Comparison of ENCODE assay signal across 14 cellular contexts in genomic region chr10:3893904-3894563, GRCh38.
DNase-seq lines count a peak whose midpoint lies in the region; ATAC-seq and TF ChIP-seq lines count a peak whose summit lies in the region.
"Had no signal": no experiment of that assay in that cellular context is flagged by ENCODE, and none has a peak within 500 bp of the region (broad histone marks: within the 10 kb centered on the region; RNA-seq: fewer than 3 reads in every experiment).

No MANE protein-coding gene starts in this region.

- intact Hi-C loops in lower lobe of right lung (cut with DNase I): no loop called here
- intact Hi-C loops in cardiac septum (cut with DNase I): no loop called here

- TF ChIP-seq CTCF in lower lobe of right lung (IDR thresholded peaks at IDR 0.05): no peak

- H3K27me3 ChIP-seq in ACC112 (ENCODE audit: insufficient read depth, low read length) (no peaks in the 10 kb centered on the region), GM23248 (replicated peaks; ENCODE audit: insufficient read depth) (no peaks in the 10 kb centered on the region), lower lobe of right lung (ENCODE audit: low read depth) (no peaks in the 10 kb centered on the region)
- H3K27me3 ChIP-seq: BE2C had no signal

- H3K9me3 ChIP-seq in GM23248 (ENCODE audit: low read depth) (no peaks in the 10 kb centered on the region), lower lobe of right lung (no peaks in the 10 kb centered on the region)
- H3K9me3 ChIP-seq: BE2C had no signal

- H2AFZ ChIP-seq in ACC112 (ENCODE audit: low read length, unreplicated experiment): no peak overlapping the region
- H2AFZ ChIP-seq in GM23248: no peak overlapping the region
- H2AFZ ChIP-seq: PC-9 had no signal

- H3K27ac ChIP-seq in ACC112 (ENCODE audit: low read depth, low read length): peak overlapping the region; percentile 96
- peak overlapping the region; percentile 81; the same call in 1 of the 2 replicates for H3K27ac ChIP-seq in GM23248
- peak overlapping the region; percentile 3 for H3K27ac ChIP-seq in lower lobe of right lung
- H3K27ac ChIP-seq: PC-9 had no signal

- WGBS in GM23248 (ENCODE audit: low coverage in 1 of 2, low lambda C conversion rate in 2 of 2, missing lambda C conversion rate in 2 of 2), 2 experiments: 97 to 100% methylated on average over 10 of the region's 10 CpGs

- peak overlapping the region; percentile 8 for H3K27ac Mint-ChIP-seq in activated CD4-positive, alpha-beta memory T cell treated with anti-CD3 and anti-CD28 coated beads, Interleukin-2, amount 10 ng/mL, durations not matched to agents 7 days and 5 days

- no peaks in the 10 kb centered on the region for H3K9me2 ChIP-seq in GM23248 (ENCODE audit: insufficient read depth)

- no peaks in the 10 kb centered on the region for H3K27me3 Mint-ChIP-seq in activated CD4-positive, alpha-beta memory T cell treated with anti-CD3 and anti-CD28 coated beads, Interleukin-2, amount 10 ng/mL, durations not matched to agents 7 days and 5 days
- H3K27me3 Mint-ChIP-seq: naive thymus-derived CD4-positive, alpha-beta T cell had no signal

- H3K36me3 ChIP-seq in ACC112 (ENCODE audit: insufficient read depth, low read length) (no peaks in the 10 kb centered on the region), GM23248 (ENCODE audit: low read depth) (no peaks in the 10 kb centered on the region), lower lobe of right lung (no peaks in the 10 kb centered on the region)
- H3K36me3 ChIP-seq: BE2C had no signal

- H3K9me3 Mint-ChIP-seq in activated CD4-positive, alpha-beta memory T cell treated with anti-CD3 and anti-CD28 coated beads, Interleukin-2, amount 10 ng/mL, durations not matched to agents 7 days and 5 days: no peaks in the 10 kb centered on the region
- H3K9me3 Mint-ChIP-seq: activated T-cell treated with anti-CD3 and anti-CD28 coated beads, Interleukin-2, amount 50 U/mL, for 4 hours; naive thymus-derived CD4-positive, alpha-beta T cell had no signal

- POLR2A ChIA-PET in activated CD4-positive, alpha-beta memory T cell treated with anti-CD3 and anti-CD28 coated beads, Interleukin-2, amount 10 ng/mL, durations not matched to agents 7 days and 5 days (lab: Charles Lee): interaction anchor here (2.0 to 6.9 kb wide), 3 partner anchors 18 to 110 kb away, joined by 4 to 69 read pairs (median 22); partner anchors contain the start of gene KLF6

- H3K79me2 ChIP-seq in ACC112 (ENCODE audit: control insufficient read depth, insufficient read depth, low read length, unreplicated experiment) (no peaks in the 10 kb centered on the region), GM23248 (ENCODE audit: insufficient read depth) (no peaks in the 10 kb centered on the region)

- H3K4me1 Mint-ChIP-seq in activated CD4-positive, alpha-beta memory T cell treated with anti-CD3 and anti-CD28 coated beads, Interleukin-2, amount 10 ng/mL, durations not matched to agents 7 days and 5 days: peaks cover 47% of the 10 kb centered on the region

- H3K4me2 ChIP-seq in GM23248 (ENCODE audit: unreplicated experiment): no peak overlapping the region
- H3K4me2 ChIP-seq: PC-9 had no signal

- CTCF ChIA-PET in activated CD4-positive, alpha-beta memory T cell treated with anti-CD3 and anti-CD28 coated beads, Interleukin-2, amount 10 ng/mL, durations not matched to agents 7 days and 5 days (lab: Charles Lee): interaction anchor here (1.3 kb wide), 1 partner anchor 41 kb away, joined by 3 read pairs; no protein-coding TSS in a partner anchor

- H3K4me1 ChIP-seq in ACC112 (ENCODE audit: control insufficient read depth, insufficient read depth, low read length, unreplicated experiment) (peaks cover 66% of the 10 kb centered on the region), GM23248 (ENCODE audit: insufficient read depth) (peaks cover 49% of the 10 kb centered on the region), lower lobe of right lung (peaks cover 23% of the 10 kb centered on the region)
- H3K4me1 ChIP-seq: BE2C had no signal

- DNase-seq in GM23248 (no peak), lower lobe of right lung (no peak), cardiac septum (ENCODE audit: low spot score) (no peak), COLO668 (lab: John Stamatoyannopoulos, UW; ENCODE audit: unreplicated experiment) (no peak)
- no peak for DNase-seq in activated CD4-positive, alpha-beta memory T cell treated with anti-CD3 and anti-CD28 coated beads, Interleukin-2, amount 10 ng/mL, durations not matched to agents 7 days and 5 days
- no peak for DNase-seq in stimulated activated CD4-positive, alpha-beta T cell treated with anti-CD3 and anti-CD28 coated beads, Interleukin-15, amount 100 ng/mL, for 24 hours
- DNase-seq: activated T-cell treated with anti-CD3 and anti-CD28 coated beads, Interleukin-2, amount 50 U/mL, for 4 hours; BE2C; naive thymus-derived CD4-positive, alpha-beta T cell; NCI-H1694; PC-9 had no signal

- no peak overlapping the region for H3K9ac ChIP-seq in GM23248

- no peaks in the 10 kb centered on the region for H3K36me3 Mint-ChIP-seq in activated CD4-positive, alpha-beta memory T cell treated with anti-CD3 and anti-CD28 coated beads, Interleukin-2, amount 10 ng/mL, durations not matched to agents 7 days and 5 days (ENCODE audit: low read depth)
- H3K36me3 Mint-ChIP-seq: naive thymus-derived CD4-positive, alpha-beta T cell had no signal

- no peaks in the 10 kb centered on the region for H4K20me1 ChIP-seq in GM23248 (ENCODE audit: insufficient read depth)

- no peak for ATAC-seq in lower lobe of right lung
- no peak for ATAC-seq in HG02938 (IDR thresholded peaks at IDR 0.05; ENCODE audit: unreplicated experiment)
- ATAC-seq: activated T-cell treated with anti-CD3 and anti-CD28 coated beads, Interleukin-2, amount 50 U/mL, for 4 hours; naive thymus-derived CD4-positive, alpha-beta T cell had no signal

- H3F3A ChIP-seq in GM23248 (ENCODE audit: insufficient read depth): peaks cover 35% of the 10 kb centered on the region

- H3K4me3 ChIP-seq in ACC112 (ENCODE audit: low read depth, low read length): no peak overlapping the region
- no peak overlapping the region for H3K4me3 ChIP-seq in GM23248
- no peak overlapping the region for H3K4me3 ChIP-seq in lower lobe of right lung
- H3K4me3 ChIP-seq: PC-9, skin epidermis had no signal

- in situ Hi-C loops in GM23248 (cut with MboI): no loop called here

- H3K4me3 Mint-ChIP-seq in activated CD4-positive, alpha-beta memory T cell treated with anti-CD3 and anti-CD28 coated beads, Interleukin-2, amount 10 ng/mL, durations not matched to agents 7 days and 5 days: no peak overlapping the region
- H3K4me3 Mint-ChIP-seq: activated T-cell treated with anti-CD3 and anti-CD28 coated beads, Interleukin-2, amount 50 U/mL, for 4 hours; naive thymus-derived CD4-positive, alpha-beta T cell had no signal

Comparison
In these comparisons a context has a peak if more than half of its experiments do, and no peak if none do; other contexts are left out.
1. H3K27ac ChIP-seq: peak in every context shown above with its lines; median percentile 96 in ACC112; 81 in GM23248; 3 in lower lobe of right lung.